ENCODE assay signal across 9 cellular contexts in the genomic region with DNA sequence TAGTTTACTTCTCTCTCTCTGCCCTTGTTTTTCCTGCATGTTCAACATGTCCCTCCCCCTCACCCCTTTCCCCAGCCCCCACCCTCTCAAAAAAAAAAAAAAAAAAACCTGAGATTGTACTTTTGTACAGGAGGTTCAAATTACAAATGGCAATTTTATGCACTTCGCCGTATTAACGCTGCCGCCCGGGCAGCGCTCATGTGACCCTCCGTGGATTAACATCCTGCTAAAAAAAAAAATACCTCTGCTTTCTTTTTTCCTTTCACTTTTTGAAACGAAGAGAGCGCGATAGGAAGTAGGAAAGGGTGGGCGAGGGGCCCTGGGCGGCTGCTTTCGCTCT.
A peak's percentile ranks its signal among the peaks of the same experiment; 100 is the strongest.
DNase-seq lines count a peak whose midpoint lies in the region; ATAC-seq lines count a peak whose summit lies in the region.
"Had no signal": no experiment of that assay in that cellular context is flagged by ENCODE, and none has a peak within 500 bp of the region (broad histone marks: within the 10 kb centered on the region; RNA-seq: fewer than 3 reads in every experiment).

No MANE protein-coding gene starts in this region.

- DNase-seq in stimulated activated naive CD8-positive, alpha-beta T cell treated with anti-CD3 and anti-CD28 coated beads, Interleukin-15, Interleukin-2, amounts not matched to agents 100 U/mL and 50 U/mL, for 24 hours, result no peak
- DNase-seq in central memory CD8-positive, alpha-beta T cell (ENCODE audit: low spot score in 2 of 2), result no peak
- DNase-seq in NCI-H82 (lab: John Stamatoyannopoulos, UW), result no peak
- DNase-seq in activated T-cell treated with anti-CD3 and anti-CD28 coated beads, Interleukin-2, amount 50 U/mL, for 48 hours, result no peak

- no peaks in the 10 kb centered on the region for H3K9me3 ChIP-seq in mucosa of rectum (ENCODE audit: control insufficient read depth in 2 of 2, low read length in 2 of 2)

- peak overlapping the region; percentile 89 for H3K27ac ChIP-seq in mucosa of rectum (ENCODE audit: low read depth in 2 of 2, low read length in 2 of 2)

- no peaks in the 10 kb centered on the region for H3K9me3 Mint-ChIP-seq in stimulated activated naive CD8-positive, alpha-beta T cell treated with anti-CD3 and anti-CD28 coated beads, Interleukin-15, Interleukin-2, amounts not matched to agents 100 ng/mL and 50 ng/mL, for 24 hours
- peaks cover 5% of the 10 kb centered on the region for H3K9me3 Mint-ChIP-seq in central memory CD8-positive, alpha-beta T cell

- H3K27me3 Mint-ChIP-seq in stimulated activated naive CD8-positive, alpha-beta T cell treated with anti-CD3 and anti-CD28 coated beads, Interleukin-15, Interleukin-2, amounts not matched to agents 100 ng/mL and 50 ng/mL, for 24 hours, result peaks cover 87% of the 10 kb centered on the region
- peaks cover 97% of the 10 kb centered on the region for H3K27me3 Mint-ChIP-seq in central memory CD8-positive, alpha-beta T cell

- no peak for ATAC-seq in stimulated activated naive CD8-positive, alpha-beta T cell treated with anti-CD3 and anti-CD28 coated beads, Interleukin-15, Interleukin-2, amounts not matched to agents 100 U/mL and 50 U/mL, for 24 hours
- ATAC-seq in central memory CD8-positive, alpha-beta T cell (replicated peaks; ENCODE audit: extremely low read depth, poor library complexity, severe bottlenecking), result no peak
- ATAC-seq in HG03520 (IDR thresholded peaks at IDR 0.05; ENCODE audit: unreplicated experiment), result no peak
- ATAC-seq in GM19328 (IDR thresholded peaks at IDR 0.05; ENCODE audit: unreplicated experiment), result no peak

- H3K4me3 Mint-ChIP-seq in stimulated activated naive CD8-positive, alpha-beta T cell treated with anti-CD3 and anti-CD28 coated beads, Interleukin-15, Interleukin-2, amounts not matched to agents 100 ng/mL and 50 ng/mL, for 24 hours, result peak overlapping the region; percentile 45
- peak overlapping the region; percentile 58 for H3K4me3 Mint-ChIP-seq in central memory CD8-positive, alpha-beta T cell

- H3K36me3 ChIP-seq in mucosa of rectum (ENCODE audit: control insufficient read depth in 2 of 2, insufficient read depth in 2 of 2, low read length in 2 of 2), result peaks cover 5 to 9% of the 10 kb centered on the region in 2 donors

- peak overlapping the region; percentile 85 to 89 for H3K9ac ChIP-seq in mucosa of rectum (ENCODE audit: low read depth in 1 of 2, low read length in 2 of 2)

- peaks cover 5% of the 10 kb centered on the region for H3K36me3 Mint-ChIP-seq in stimulated activated naive CD8-positive, alpha-beta T cell treated with anti-CD3 and anti-CD28 coated beads, Interleukin-15, Interleukin-2, amounts not matched to agents 100 ng/mL and 50 ng/mL, for 24 hours (ENCODE audit: low read depth)
- H3K36me3 Mint-ChIP-seq in central memory CD8-positive, alpha-beta T cell (ENCODE audit: insufficient read depth), result peaks cover 13% of the 10 kb centered on the region

- H3K4me1 Mint-ChIP-seq in stimulated activated naive CD8-positive, alpha-beta T cell treated with anti-CD3 and anti-CD28 coated beads, Interleukin-15, Interleukin-2, amounts not matched to agents 100 ng/mL and 50 ng/mL, for 24 hours (ENCODE audit: low read depth), result peaks cover 19% of the 10 kb centered on the region
- H3K4me1 Mint-ChIP-seq in central memory CD8-positive, alpha-beta T cell, result peaks cover 12% of the 10 kb centered on the region

- peak overlapping the region; percentile 94 to 96 for H3K4me3 ChIP-seq in mucosa of rectum (ENCODE audit: low read length in 2 of 2)

- no peaks in the 10 kb centered on the region for H3K27me3 ChIP-seq in mucosa of rectum (ENCODE audit: control insufficient read depth in 2 of 2, insufficient read depth in 2 of 2, low read length in 2 of 2)

- peaks cover 13 to 22% of the 10 kb centered on the region in 2 donors for H3K4me1 ChIP-seq in mucosa of rectum (ENCODE audit: control insufficient read depth in 2 of 2, insufficient read depth in 2 of 2, low read length in 2 of 2)

- H3K27ac Mint-ChIP-seq in stimulated activated naive CD8-positive, alpha-beta T cell treated with anti-CD3 and anti-CD28 coated beads, Interleukin-15, Interleukin-2, amounts not matched to agents 100 ng/mL and 50 ng/mL, for 24 hours, result peak overlapping the region; percentile 36
- H3K27ac Mint-ChIP-seq in central memory CD8-positive, alpha-beta T cell (ENCODE audit: low read depth), result no peak overlapping the region
- H3K27ac Mint-ChIP-seq: memory B cell had no signal
